Comparison of ENCODE assay signal across 11 cellular contexts in the genomic region with DNA sequence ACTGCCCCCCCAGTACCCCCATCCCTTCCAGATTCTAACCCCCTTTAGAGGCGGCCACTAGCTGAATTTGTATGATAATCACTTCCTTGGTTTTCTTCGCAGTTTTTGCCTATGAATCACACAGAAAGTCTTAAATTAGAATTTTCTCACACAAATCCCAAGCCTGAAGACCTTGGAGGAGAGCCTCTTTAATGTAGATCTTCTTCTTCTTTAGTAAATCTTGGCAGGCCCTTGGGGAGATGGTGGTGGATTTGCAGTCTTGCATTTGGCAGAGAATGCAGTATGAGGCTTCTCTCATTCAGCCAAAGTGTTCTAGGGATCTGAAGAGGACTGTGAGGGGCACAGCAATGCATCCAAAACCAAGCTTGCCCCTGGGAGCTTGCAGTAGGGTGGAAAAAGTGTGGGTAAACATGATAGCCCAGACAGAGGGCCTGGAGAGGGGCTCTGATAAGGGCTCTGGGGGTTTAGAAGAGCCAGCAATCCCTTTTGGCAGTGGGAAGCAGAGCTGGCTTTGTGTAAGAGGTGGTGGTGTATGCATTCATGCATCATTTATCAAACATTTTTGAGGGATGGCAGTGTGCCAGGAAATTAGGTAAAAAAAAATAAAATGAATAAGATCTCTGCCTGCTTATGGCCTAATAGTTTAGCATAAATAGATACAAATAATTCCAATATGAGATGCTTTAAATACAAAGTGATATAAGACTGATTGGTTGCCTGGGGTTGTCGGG. TPM values are rescaled to one million over a fixed set of nuclear protein-coding genes. Genes with fewer than 3 reads are reported as not detected.
DNase-seq lines count a peak whose midpoint lies in the region; ATAC-seq and TF ChIP-seq lines count a peak whose summit lies in the region.
"Had no signal": no experiment of that assay in that cellular context is flagged by ENCODE, and none has a peak within 500 bp of the region (broad histone marks: within the 10 kb centered on the region; RNA-seq: fewer than 3 reads in every experiment).

No MANE protein-coding gene starts in this region.

- H3K4me2 ChIP-seq in GM23338, result peak overlapping the region; percentile 3; the same call in 1 of the 2 replicates

- 0 out of 2 replicates have a peak, but pooled peaks cover 6% of the 10 kb centered on the region for H3F3A ChIP-seq in GM23338 (replicated peaks; ENCODE audit: low read depth)

- H2AFZ ChIP-seq in ACC112 (ENCODE audit: low read length, unreplicated experiment), result no peak overlapping the region
- peak overlapping the region; percentile 20; the same call in 1 of the 2 replicates for H2AFZ ChIP-seq in GM23338

- ATAC-seq in GM23338 (no peak), WTC11 (no peak), foreskin keratinocyte (peak; percentile 38), GM19035 (IDR thresholded peaks at IDR 0.05; ENCODE audit: unreplicated experiment) (no peak), HG03095 (IDR thresholded peaks at IDR 0.05; ENCODE audit: unreplicated experiment) (no peak)

- H3K27ac ChIP-seq in ACC112 (ENCODE audit: low read depth, low read length) (peak overlapping the region; percentile 90), GM23338 (ENCODE audit: low read depth) (peak overlapping the region; percentile 67; the same call in 1 of the 2 replicates), foreskin keratinocyte (peak overlapping the region; percentile 82)

- H3K79me2 ChIP-seq in ACC112 (ENCODE audit: control insufficient read depth, insufficient read depth, low read length, unreplicated experiment), result no peaks in the 10 kb centered on the region
- H3K79me2 ChIP-seq in GM23338 (replicated peaks; ENCODE audit: insufficient read depth), result no peaks in the 10 kb centered on the region

- CTCF ChIA-PET in WTC11 (lab: Charles Lee), result interaction anchor here (2.0 kb wide), 1 partner anchor 21 kb away, joined by 4 read pairs; no protein-coding TSS in a partner anchor

- H3K9me3 Mint-ChIP-seq in GM23338, result 0 out of 3 replicates have a peak, but pooled peaks cover 4% of the 10 kb centered on the region
- H3K9me3 Mint-ChIP-seq in WTC11, result peaks cover 6% of the 10 kb centered on the region

- H3K27ac Mint-ChIP-seq in GM23338 (peak overlapping the region; percentile 21; the same call in 1 of the 2 replicates), WTC11 (peak overlapping the region; percentile 78)

- H4K20me1 ChIP-seq in GM23338 (replicated peaks; ENCODE audit: insufficient read depth), result no peaks in the 10 kb centered on the region

- TF ChIP-seq CTCF in GM23338 (conservative IDR thresholded peaks at IDR 0.05; ENCODE audit: low read depth in 2 of 2), result no peak
- TF ChIP-seq CTCF in WTC11 (IDR thresholded peaks at IDR 0.05), result no peak
- TF ChIP-seq CTCF in foreskin keratinocyte (conservative IDR thresholded peaks at IDR 0.05), result no peak

- no peak overlapping the region for H3K4me3 Mint-ChIP-seq in GM23338
- H3K4me3 Mint-ChIP-seq in WTC11, result no peak overlapping the region

- no peaks in the 10 kb centered on the region for H3K27me3 ChIP-seq in ACC112 (ENCODE audit: insufficient read depth, low read length)
- no peaks in the 10 kb centered on the region for H3K27me3 ChIP-seq in GM23338 (ENCODE audit: insufficient read depth)
- no peaks in the 10 kb centered on the region for H3K27me3 ChIP-seq in foreskin keratinocyte

- H3K4me3 ChIP-seq in ACC112 (ENCODE audit: low read depth, low read length) (peak overlapping the region; percentile 30; the same call in 1 of the 2 replicates), GM23338 (no peak overlapping the region)

- H3K4me1 ChIP-seq in ACC112 (ENCODE audit: control insufficient read depth, insufficient read depth, low read length, unreplicated experiment), result peaks cover 34% of the 10 kb centered on the region
- peaks cover 16% of the 10 kb centered on the region for H3K4me1 ChIP-seq in GM23338 (ENCODE audit: insufficient read depth)
- H3K4me1 ChIP-seq in foreskin keratinocyte, result peaks cover 49% of the 10 kb centered on the region

- DNase-seq in GM23338 (ENCODE audit: low spot score) (no peak), WTC11 (ENCODE audit: low spot score) (no peak), foreskin keratinocyte (peak; percentile 66 to 86), NCI-H1930 (lab: John Stamatoyannopoulos, UW) (no peak), pons (ENCODE audit: low spot score) (no peak)
- DNase-seq: activated CD4-positive, alpha-beta T cell treated with anti-CD3 and anti-CD28 coated beads, Interleukin-2, amount 50 U/mL, for 4 hours; effector CD8-positive, alpha-beta T cell had no signal

- H3K36me3 Mint-ChIP-seq in GM23338 (ENCODE audit: low read depth), result no peaks in the 10 kb centered on the region
- H3K36me3 Mint-ChIP-seq in WTC11, result peaks cover 4% of the 10 kb centered on the region; the same call in 1 of the 2 replicates

- H3K36me3 ChIP-seq in ACC112 (ENCODE audit: insufficient read depth, low read length), result no peaks in the 10 kb centered on the region
- no peaks in the 10 kb centered on the region for H3K36me3 ChIP-seq in GM23338 (ENCODE audit: insufficient read depth)

- peaks cover 12% of the 10 kb centered on the region for H3K27me3 Mint-ChIP-seq in GM23338 (ENCODE audit: insufficient read depth, low read depth, poor library complexity)
- no peaks in the 10 kb centered on the region for H3K27me3 Mint-ChIP-seq in WTC11 (ENCODE audit: low read depth)

- POLR2A ChIA-PET in WTC11 (lab: Charles Lee), result no interaction called here

- H3K4me1 Mint-ChIP-seq in GM23338 (peaks cover 29% of the 10 kb centered on the region), WTC11 (peaks cover 27% of the 10 kb centered on the region)

- no peaks in the 10 kb centered on the region for H3K9me2 ChIP-seq in GM23338 (ENCODE audit: insufficient read depth)

TF ChIP-seq in GM23338, 12 proteins besides CTCF, POLR2A, EP300 and RAD21 (continues in another document):
- TF ChIP-seq STAT1 (IDR thresholded peaks at IDR 0.05; ENCODE audit: unreplicated experiment) (no peak), EZH2phosphoT487 (IDR thresholded peaks at IDR 0.05; ENCODE audit: unreplicated experiment) (no peak), CREB1 (CRISPR knock-in tag; IDR thresholded peaks at IDR 0.05; ENCODE audit: low read depth) (no peak), JUNB (IDR thresholded peaks at IDR 0.05; ENCODE audit: unreplicated experiment) (no peak)

TF ChIP-seq in WTC11, 78 proteins besides CTCF, POLR2A, EP300 and RAD21 (continues in another document):
- TF ChIP-seq SMAD4 (CRISPR knock-in tag; IDR thresholded peaks at IDR 0.05), result no peak
- TF ChIP-seq, protein P1, sequence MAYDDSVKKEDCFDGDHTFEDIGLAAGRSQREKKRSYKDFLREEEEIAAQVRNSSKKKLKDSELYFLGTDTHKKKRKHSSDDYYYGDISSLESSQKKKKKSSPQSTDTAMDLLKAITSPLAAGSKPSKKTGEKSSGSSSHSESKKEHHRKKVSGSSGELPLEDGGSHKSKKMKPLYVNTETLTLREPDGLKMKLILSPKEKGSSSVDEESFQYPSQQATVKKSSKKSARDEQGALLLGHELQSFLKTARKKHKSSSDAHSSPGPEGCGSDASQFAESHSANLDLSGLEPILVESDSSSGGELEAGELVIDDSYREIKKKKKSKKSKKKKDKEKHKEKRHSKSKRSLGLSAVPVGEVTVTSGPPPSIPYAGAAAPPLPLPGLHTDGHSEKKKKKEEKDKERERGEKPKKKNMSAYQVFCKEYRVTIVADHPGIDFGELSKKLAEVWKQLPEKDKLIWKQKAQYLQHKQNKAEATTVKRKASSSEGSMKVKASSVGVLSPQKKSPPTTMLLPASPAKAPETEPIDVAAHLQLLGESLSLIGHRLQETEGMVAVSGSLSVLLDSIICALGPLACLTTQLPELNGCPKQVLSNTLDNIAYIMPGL (CRISPR knock-in tag; IDR thresholded peaks at IDR 0.05), result no peak
- TF ChIP-seq, protein P2, sequence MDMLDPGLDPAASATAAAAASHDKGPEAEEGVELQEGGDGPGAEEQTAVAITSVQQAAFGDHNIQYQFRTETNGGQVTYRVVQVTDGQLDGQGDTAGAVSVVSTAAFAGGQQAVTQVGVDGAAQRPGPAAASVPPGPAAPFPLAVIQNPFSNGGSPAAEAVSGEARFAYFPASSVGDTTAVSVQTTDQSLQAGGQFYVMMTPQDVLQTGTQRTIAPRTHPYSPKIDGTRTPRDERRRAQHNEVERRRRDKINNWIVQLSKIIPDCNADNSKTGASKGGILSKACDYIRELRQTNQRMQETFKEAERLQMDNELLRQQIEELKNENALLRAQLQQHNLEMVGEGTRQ (CRISPR knock-in tag; IDR thresholded peaks at IDR 0.05), result no peak
- no peak for TF ChIP-seq NFATC4 (CRISPR knock-in tag; IDR thresholded peaks at IDR 0.05)
- no peak for TF ChIP-seq FOXK1 (CRISPR knock-in tag; IDR thresholded peaks at IDR 0.05)
- TF ChIP-seq CBFB (CRISPR knock-in tag; IDR thresholded peaks at IDR 0.05; ENCODE audit: low read depth), result no peak
- TF ChIP-seq, protein P3, sequence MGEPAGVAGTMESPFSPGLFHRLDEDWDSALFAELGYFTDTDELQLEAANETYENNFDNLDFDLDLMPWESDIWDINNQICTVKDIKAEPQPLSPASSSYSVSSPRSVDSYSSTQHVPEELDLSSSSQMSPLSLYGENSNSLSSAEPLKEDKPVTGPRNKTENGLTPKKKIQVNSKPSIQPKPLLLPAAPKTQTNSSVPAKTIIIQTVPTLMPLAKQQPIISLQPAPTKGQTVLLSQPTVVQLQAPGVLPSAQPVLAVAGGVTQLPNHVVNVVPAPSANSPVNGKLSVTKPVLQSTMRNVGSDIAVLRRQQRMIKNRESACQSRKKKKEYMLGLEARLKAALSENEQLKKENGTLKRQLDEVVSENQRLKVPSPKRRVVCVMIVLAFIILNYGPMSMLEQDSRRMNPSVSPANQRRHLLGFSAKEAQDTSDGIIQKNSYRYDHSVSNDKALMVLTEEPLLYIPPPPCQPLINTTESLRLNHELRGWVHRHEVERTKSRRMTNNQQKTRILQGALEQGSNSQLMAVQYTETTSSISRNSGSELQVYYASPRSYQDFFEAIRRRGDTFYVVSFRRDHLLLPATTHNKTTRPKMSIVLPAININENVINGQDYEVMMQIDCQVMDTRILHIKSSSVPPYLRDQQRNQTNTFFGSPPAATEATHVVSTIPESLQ (CRISPR knock-in tag; IDR thresholded peaks at IDR 0.05), result no peak
- TF ChIP-seq RORB (CRISPR knock-in tag; IDR thresholded peaks at IDR 0.05), result no peak
- no peak for TF ChIP-seq SP1 (CRISPR knock-in tag; conservative IDR thresholded peaks at IDR 0.05)
- TF ChIP-seq ZNF138 (CRISPR knock-in tag; conservative IDR thresholded peaks at IDR 0.05), result no peak
- no peak for TF ChIP-seq SMAD3 (CRISPR knock-in tag; IDR thresholded peaks at IDR 0.05; ENCODE audit: borderline replicate concordance)
- no peak for TF ChIP-seq GRHL2 (CRISPR knock-in tag; IDR thresholded peaks at IDR 0.05; ENCODE audit: insufficient replicate concordance, severe bottlenecking)

RNA-seq across cellular contexts. Expression of a gene that starts 7.7 kb away (rescaled TPM):
- total RNA-seq in GM23338 (2014; rRNA removed; shearing (Covaris generic)), result 168 and 184 TPM in 2 replicates
- polyA plus RNA-seq in GM23338 (2016; fragmentation: Nextera tagmentation; extraction: Ambion mirVana) (118 and 119 TPM in 2 replicates), foreskin keratinocyte (190 and 204 TPM in 2 replicates)
- total RNA-seq in WTC11 (2021) (169 to 182 TPM (median 171 TPM) in 3 replicates), foreskin keratinocyte (281 and 301 TPM in 2 replicates)

RNA-seq across cellular contexts. Expression of a gene that starts 43.4 kb away (rescaled TPM):
- not detected in 2 replicates for total RNA-seq in GM23338 (2014; rRNA removed; shearing (Covaris generic))
- polyA plus RNA-seq in GM23338 (2016; fragmentation: Nextera tagmentation; extraction: Ambion mirVana) (not detected in 2 replicates), foreskin keratinocyte (not detected in 2 replicates)
- total RNA-seq in WTC11 (2021) (7.2 to 9.6 TPM (median 8.0 TPM) in 3 replicates), foreskin keratinocyte (not detected in 2 replicates)
- total RNA-seq: mononuclear cell had no signal

Comparison
In these comparisons a context has a peak if more than half of its experiments do, and no peak if none do; other contexts are left out.
1. DNase-seq: peak in foreskin keratinocyte (2 of 2); none in GM23338 (single experiment), WTC11 (single experiment), NCI-H1930 (0 of 2) and pons (single experiment).
2. Peak in every context shown above with its lines, with median percentiles within 50 percentile points of each other: H3K27ac ChIP-seq.